Comparison of ENCODE assay signal across 10 cellular contexts in the genomic region with DNA sequence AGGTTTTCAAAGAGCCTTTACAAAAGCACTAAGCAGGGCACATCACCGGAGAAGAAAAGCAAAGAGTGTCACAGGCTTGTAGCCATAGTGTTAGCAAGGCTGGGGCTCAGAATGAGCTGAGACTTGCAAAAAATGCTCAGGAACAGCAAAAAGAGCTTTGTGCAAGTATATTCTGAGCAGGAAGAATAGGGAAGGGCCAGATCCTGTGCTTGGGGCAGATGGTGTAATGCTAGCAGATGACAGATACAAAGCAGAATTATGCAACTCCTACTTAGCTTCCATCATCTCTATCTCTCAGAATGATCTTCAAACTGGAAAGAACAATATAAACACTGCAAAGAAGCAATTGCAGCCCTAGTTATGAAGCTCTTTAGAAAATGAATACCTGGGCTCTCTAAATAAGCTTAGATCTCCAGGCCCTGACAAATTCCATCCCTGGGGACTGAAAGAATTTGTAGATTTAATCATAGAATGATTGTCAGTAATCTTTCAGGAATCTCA. TPM values are rescaled to one million over a fixed set of nuclear protein-coding genes. Genes with fewer than 3 reads are reported as not detected.
A peak's percentile ranks its signal among the peaks of the same experiment; 100 is the strongest.
DNase-seq lines count a peak whose midpoint lies in the region; TF ChIP-seq lines count a peak whose summit lies in the region.
"Had no signal": no experiment of that assay in that cellular context is flagged by ENCODE, and none has a peak within 500 bp of the region (broad histone marks: within the 10 kb centered on the region; RNA-seq: fewer than 3 reads in every experiment).

No MANE protein-coding gene starts in this region.

- no peaks in the 10 kb centered on the region for H3K9me3 ChIP-seq in CD4-positive, alpha-beta memory T cell (ENCODE audit: control insufficient read depth in 1 of 2, low read length in 2 of 2)
- no peaks in the 10 kb centered on the region for H3K9me3 ChIP-seq in mucosa of rectum (ENCODE audit: control insufficient read depth in 2 of 2, low read length in 2 of 2)
- H3K9me3 ChIP-seq: thyroid gland had no signal

- H3K36me3 Mint-ChIP-seq in CD4-positive, alpha-beta memory T cell: no peaks in the 10 kb centered on the region

- no peak for TF ChIP-seq CTCF in GM10266 (IDR thresholded peaks at IDR 0.05; ENCODE audit: control insufficient read depth, insufficient read depth, low read depth, missing control alignments)

- peak overlapping the region; percentile 61 for H3K27ac ChIP-seq in CD4-positive, alpha-beta memory T cell (ENCODE audit: low read depth, low read length)
- H3K27ac ChIP-seq in cingulate gyrus (ENCODE audit: low read depth, low read length): peak overlapping the region; percentile 71
- H3K27ac ChIP-seq in mucosa of rectum (ENCODE audit: low read depth in 2 of 2, low read length in 2 of 2): peak overlapping the region; percentile 58 to 72
- H3K27ac ChIP-seq: thyroid gland had no signal

- H3K27me3 ChIP-seq in CD4-positive, alpha-beta memory T cell (ENCODE audit: insufficient read depth, low read length): no peaks in the 10 kb centered on the region
- H3K27me3 ChIP-seq in mucosa of rectum (ENCODE audit: control insufficient read depth in 2 of 2, insufficient read depth in 2 of 2, low read length in 2 of 2): no peaks in the 10 kb centered on the region
- H3K27me3 ChIP-seq: thyroid gland had no signal

- H3K27me3 Mint-ChIP-seq in CD4-positive, alpha-beta memory T cell: no peaks in the 10 kb centered on the region

- DNase-seq in CD4-positive, alpha-beta memory T cell: no peak
- DNase-seq in NOMO-1 (lab: John Stamatoyannopoulos, UW; ENCODE audit: unreplicated experiment in 2 of 2): peak; percentile 71 to 80
- DNase-seq in NCI-H2029 treated with DMSO at 0.1 percent for 48 hours (lab: John Stamatoyannopoulos, UW): no peak
- DNase-seq in GM10266 (ENCODE audit: extremely low spot score): no peak
- no peak for DNase-seq in mucosa of gallbladder (ENCODE audit: low spot score)
- no peak for DNase-seq in DMS53 treated with DMSO at 0.1 percent for 48 hours (lab: John Stamatoyannopoulos, UW; ENCODE audit: unreplicated experiment)
- DNase-seq: Karpas-422, thyroid gland had no signal

- CTCF ChIA-PET in CD4-positive, alpha-beta memory T cell (lab: Charles Lee; ENCODE audit: partially characterized antibody): interaction anchor here (0.7 to 4.8 kb wide), 22 partner anchors 8 to 380 kb away, joined by 3 to 63 read pairs (median 4); no protein-coding TSS in a partner anchor

- H3K9me3 Mint-ChIP-seq in CD4-positive, alpha-beta memory T cell: no peaks in the 10 kb centered on the region

- peak overlapping the region; percentile 61 to 88 (median 81) for H3K4me3 Mint-ChIP-seq in CD4-positive, alpha-beta memory T cell

- POLR2A ChIA-PET in CD4-positive, alpha-beta memory T cell (lab: Charles Lee; ENCODE audit: partially characterized antibody): interaction anchor here (0.8 to 5.9 kb wide), 28 partner anchors 10 to 395 kb away, joined by 3 to 77 read pairs (median 6); a partner anchor contains a TSS

- intact Hi-C loops in CD4-positive, alpha-beta memory T cell (cut with micrococcal nuclease): loop anchor here (1.0 to 2.0 kb wide), 6 partner anchors 8 to 65 kb away; no protein-coding TSS in a partner anchor

- H3K36me3 ChIP-seq in CD4-positive, alpha-beta memory T cell (ENCODE audit: insufficient read depth, low read length): no peaks in the 10 kb centered on the region
- H3K36me3 ChIP-seq in mucosa of rectum (ENCODE audit: control insufficient read depth in 2 of 2, insufficient read depth in 2 of 2, low read length in 2 of 2): no peaks in the 10 kb centered on the region
- H3K36me3 ChIP-seq: thyroid gland had no signal

- peaks cover 94% of the 10 kb centered on the region for H3K4me1 ChIP-seq in CD4-positive, alpha-beta memory T cell (ENCODE audit: insufficient read depth, low read length)
- no peaks in the 10 kb centered on the region for H3K4me1 ChIP-seq in mucosa of rectum (ENCODE audit: control insufficient read depth in 2 of 2, insufficient read depth in 2 of 2, low read length in 2 of 2)
- H3K4me1 ChIP-seq: thyroid gland had no signal

- no peak overlapping the region for H3K9ac ChIP-seq in mucosa of rectum (ENCODE audit: low read depth in 1 of 2, low read length in 2 of 2)

- peak overlapping the region in 5 of 7 donors; percentile 95 to 99 (median 97) for H3K27ac Mint-ChIP-seq in CD4-positive, alpha-beta memory T cell

- H3K4me1 Mint-ChIP-seq in CD4-positive, alpha-beta memory T cell: peaks cover 0 to 40% (median 19%) of the 10 kb centered on the region in 4 donors

- H3K4me3 ChIP-seq in CD4-positive, alpha-beta memory T cell (ENCODE audit: low read length in 2 of 2): peak overlapping the region in 1 of 2 donors; percentile 17
- H3K4me3 ChIP-seq in mucosa of rectum (ENCODE audit: low read length in 2 of 2): no peak overlapping the region
- H3K4me3 ChIP-seq: thyroid gland had no signal

RNA-seq across cellular contexts. Expression of a gene that starts 23.7 kb away (rescaled TPM):
- total RNA-seq in CD4-positive, alpha-beta memory T cell: 10 to 100 TPM; 36.4 to 39.9 TPM
- 1 to 10 TPM; 7.6 to 8.0 TPM for polyA plus RNA-seq in CD4-positive, alpha-beta memory T cell
- total RNA-seq in mucosa of gallbladder: 7.9 TPM

Comparison
In these comparisons a context has a peak if more than half of its experiments do, and no peak if none do; other contexts are left out.
1. DNase-seq: peak in NOMO-1 (2 of 2); none in CD4-positive, alpha-beta memory T cell (0 of 5), NCI-H2029 treated with DMSO at 0.1 percent for 48 hours (single experiment), GM10266 (single experiment), mucosa of gallbladder (single experiment) and DMS53 treated with DMSO at 0.1 percent for 48 hours (single experiment).
2. Peak in every context shown above with its lines, with median percentiles within 50 percentile points of each other: H3K27ac ChIP-seq.